ENCODE assay signal across 23 cellular contexts in genomic region chr6:108570518-108570917, GRCh38. TPM values are rescaled to one million over a fixed set of nuclear protein-coding genes. Genes with fewer than 3 reads are reported as not detected.
DNase-seq lines count a peak whose midpoint lies in the region; ATAC-seq, FAIRE-seq and TF ChIP-seq lines count a peak whose summit lies in the region.
"Had no signal": no experiment of that assay in that cellular context is flagged by ENCODE, and none has a peak within 500 bp of the region (broad histone marks: within the 10 kb centered on the region; RNA-seq: fewer than 3 reads in every experiment).

No MANE protein-coding gene starts in this region.

- intact Hi-C loops in Panc1 (cut with micrococcal nuclease; ENCODE audit: unreplicated experiment) = no loop called here

- H3K27ac ChIP-seq in A549 (no peak overlapping the region), GM23248 (no peak overlapping the region), Panc1 (ENCODE audit: low read length) (no peak overlapping the region)
- H3K27ac ChIP-seq: thoracic aorta had no signal

- TF ChIP-seq RAD21 in A549 (conservative IDR thresholded peaks at IDR 0.05 in 1 of 2, IDR thresholded peaks at IDR 0.05 in 1 of 2) = peak in 1 of 2 experiments; percentile 23; a peak in 2 of 5 replicates

- no peak overlapping the region for H3K9ac ChIP-seq in GM23248

- no peaks in the 10 kb centered on the region for H3K9me3 Mint-ChIP-seq in activated CD4-positive, alpha-beta memory T cell treated with anti-CD3 and anti-CD28 coated beads, Interleukin-2, amount 10 ng/mL, durations not matched to agents 7 days and 5 days
- H3K9me3 Mint-ChIP-seq: activated CD4-positive, alpha-beta T cell treated with anti-CD3 and anti-CD28 coated beads, Interleukin-2, amount 10 ng/mL, durations not matched to agents 7 days and 5 days; neural crest cell had no signal

- H3K36me3 ChIP-seq in GM23248 (ENCODE audit: low read depth) = peaks cover 18% of the 10 kb centered on the region
- no peaks in the 10 kb centered on the region; the same call in 1 of the 2 replicates for H3K36me3 ChIP-seq in Panc1 (ENCODE audit: control insufficient read depth, insufficient read depth, low read length)

- 94% methylated on average over 1 of the region's 1 CpG for WGBS in A549 (ENCODE audit: missing lambda C conversion rate)
- WGBS in GM23248 (ENCODE audit: low coverage in 1 of 2, low lambda C conversion rate in 2 of 2, missing lambda C conversion rate in 2 of 2), 2 experiments = 91 to 97% methylated on average over 1 of the region's 1 CpG

- in situ Hi-C loops in GM23248 (cut with MboI) (no loop called here), Panc1 (cut with HindIII; ENCODE audit: low pct_unique_long_range_greater_than_20kb, low sequenced_read_pairs) (no loop called here)

- no peak for TF ChIP-seq EP300 in A549 (IDR thresholded peaks at IDR 0.05)

- H3K36me3 Mint-ChIP-seq in activated CD4-positive, alpha-beta memory T cell treated with anti-CD3 and anti-CD28 coated beads, Interleukin-2, amount 10 ng/mL, durations not matched to agents 7 days and 5 days (ENCODE audit: low read depth) = peaks cover 57% of the 10 kb centered on the region

- POLR2A ChIA-PET in A549 (lab: Yijun Ruan, JAX) = no interaction called here
- POLR2A ChIA-PET in Panc1 (lab: Charles Lee) = no interaction called here
- POLR2A ChIA-PET in activated CD4-positive, alpha-beta memory T cell treated with anti-CD3 and anti-CD28 coated beads, Interleukin-2, amount 10 ng/mL, durations not matched to agents 7 days and 5 days (lab: Charles Lee) = no interaction called here

- H3K27ac Mint-ChIP-seq in activated CD4-positive, alpha-beta memory T cell treated with anti-CD3 and anti-CD28 coated beads, Interleukin-2, amount 10 ng/mL, durations not matched to agents 7 days and 5 days = no peak overlapping the region
- H3K27ac Mint-ChIP-seq: activated CD4-positive, alpha-beta T cell treated with anti-CD3 and anti-CD28 coated beads, Interleukin-2, amount 10 ng/mL, durations not matched to agents 7 days and 5 days; activated naive CD8-positive, alpha-beta T cell had no signal

- no peaks in the 10 kb centered on the region for H3K9me2 ChIP-seq in GM23248 (ENCODE audit: insufficient read depth)

- FAIRE-seq in A549 (lab: Jason Lieb, UNC) = no peak
- FAIRE-seq: endometrium had no signal

- H3F3A ChIP-seq in GM23248 (ENCODE audit: insufficient read depth) = peaks cover 47% of the 10 kb centered on the region

- no peak for ATAC-seq in A549
- no peak for ATAC-seq in Panc1
- ATAC-seq: T-helper 17 cell had no signal

- H3K4me2 ChIP-seq in A549 (no peak overlapping the region), GM23248 (ENCODE audit: unreplicated experiment) (no peak overlapping the region)

- H3K27me3 ChIP-seq in GM23248 (replicated peaks; ENCODE audit: insufficient read depth) (no peaks in the 10 kb centered on the region), Panc1 (ENCODE audit: control insufficient read depth, insufficient read depth, low read length) (no peaks in the 10 kb centered on the region)
- H3K27me3 ChIP-seq: sigmoid colon had no signal

- H3K9me3 ChIP-seq in A549 (no peaks in the 10 kb centered on the region), GM23248 (ENCODE audit: low read depth) (no peaks in the 10 kb centered on the region), Panc1 (ENCODE audit: control insufficient read depth, insufficient read depth, low read depth, low read length) (no peaks in the 10 kb centered on the region)
- H3K9me3 ChIP-seq: sigmoid colon, thoracic aorta had no signal

- peaks cover 99% of the 10 kb centered on the region for H3K79me2 ChIP-seq in GM23248 (ENCODE audit: insufficient read depth)

- TF ChIP-seq POLR2A in A549 (IDR thresholded peaks at IDR 0.05; ENCODE audit: low read length) = no peak

- no TSS peak for BruUV-seq in Panc1 (replicated peaks; lab: Mats Ljungman, UMichigan)

- CTCF ChIA-PET in A549 (lab: Yijun Ruan, JAX) = interaction anchor here (0.9 to 1.1 kb wide), 2 partner anchors 213 to 504 kb away, joined by 3 to 4 read pairs; no protein-coding TSS in a partner anchor
- CTCF ChIA-PET in Panc1 (lab: Charles Lee) = no interaction called here
- CTCF ChIA-PET in activated CD4-positive, alpha-beta memory T cell treated with anti-CD3 and anti-CD28 coated beads, Interleukin-2, amount 10 ng/mL, durations not matched to agents 7 days and 5 days (lab: Charles Lee) = no interaction called here

- H3K4me3 Mint-ChIP-seq in activated CD4-positive, alpha-beta memory T cell treated with anti-CD3 and anti-CD28 coated beads, Interleukin-2, amount 10 ng/mL, durations not matched to agents 7 days and 5 days = no peak overlapping the region
- H3K4me3 Mint-ChIP-seq: activated CD4-positive, alpha-beta T cell treated with anti-CD3 and anti-CD28 coated beads, Interleukin-2, amount 10 ng/mL, durations not matched to agents 7 days and 5 days; activated naive CD8-positive, alpha-beta T cell; neural crest cell; T-helper 17 cell had no signal

- 0 out of 3 replicates have a peak, but pooled peaks have one; percentile 6 for TF ChIP-seq CTCF in A549 (IDR thresholded peaks at IDR 0.05)
- TF ChIP-seq CTCF in Panc1 (IDR thresholded peaks at IDR 0.05) = peak; percentile 35; the same call in 1 of the 2 replicates
- peak; percentile 17 for TF ChIP-seq CTCF in fibroblast of villous mesenchyme (IDR thresholded peaks at IDR 0.05; ENCODE audit: insufficient read depth, low read depth, low read length)

- peaks cover 20% of the 10 kb centered on the region for H4K20me1 ChIP-seq in GM23248 (ENCODE audit: insufficient read depth)

- H2AFZ ChIP-seq in GM23248 = no peak overlapping the region

- H3K4me1 ChIP-seq in A549 = peaks cover 7% of the 10 kb centered on the region; the same call in 2 of the 3 replicates
- peaks cover 17% of the 10 kb centered on the region for H3K4me1 ChIP-seq in GM23248 (ENCODE audit: insufficient read depth)
- peaks cover 6% of the 10 kb centered on the region for H3K4me1 ChIP-seq in Panc1 (ENCODE audit: control insufficient read depth, insufficient read depth, low read length)

- H3K4me3 ChIP-seq in A549 (no peak overlapping the region), GM23248 (no peak overlapping the region), Panc1 (ENCODE audit: low read depth in 2 of 2, low read length in 2 of 2) (no peak overlapping the region), fibroblast of villous mesenchyme (ENCODE audit: low read depth, low read length) (no peak overlapping the region)
- H3K4me3 ChIP-seq: sigmoid colon, thoracic aorta had no signal

- no peaks in the 10 kb centered on the region for H3K27me3 Mint-ChIP-seq in activated CD4-positive, alpha-beta memory T cell treated with anti-CD3 and anti-CD28 coated beads, Interleukin-2, amount 10 ng/mL, durations not matched to agents 7 days and 5 days
- H3K27me3 Mint-ChIP-seq: activated naive CD8-positive, alpha-beta T cell; T-helper 17 cell had no signal

- peaks cover 35% of the 10 kb centered on the region for H3K4me1 Mint-ChIP-seq in activated CD4-positive, alpha-beta memory T cell treated with anti-CD3 and anti-CD28 coated beads, Interleukin-2, amount 10 ng/mL, durations not matched to agents 7 days and 5 days

- DNase-seq in A549 (ENCODE audit: low read depth in 1 of 2, low spot score in 1 of 2) (peak in 1 of 2 experiments; percentile 24), GM23248 (peak; percentile 22), Panc1 (ENCODE audit: low read depth, low spot score) (no peak), fibroblast of villous mesenchyme (ENCODE audit: low read depth) (no peak), GF-D8 (lab: John Stamatoyannopoulos, UW) (no peak), NCI-H1105 treated with DMSO at 0.1 percent for 48 hours (lab: John Stamatoyannopoulos, UW) (no peak)
- DNase-seq in activated CD4-positive, alpha-beta memory T cell treated with anti-CD3 and anti-CD28 coated beads, Interleukin-2, amount 10 ng/mL, durations not matched to agents 7 days and 5 days = no peak
- no peak for DNase-seq in stimulated activated CD4-positive, alpha-beta T cell treated with anti-CD3 and anti-CD28 coated beads, Interleukin-4, amount 100 ng/mL, for 24 hours
- DNase-seq: activated CD4-positive, alpha-beta T cell treated with anti-CD3 and anti-CD28 coated beads, Interleukin-2, amount 10 ng/mL, durations not matched to agents 7 days and 5 days; Calu3; caudate nucleus; HCEC 1CT; mammary epithelial cell; NCI-H1930; NCI-H510A; RPMI8226; sigmoid colon; stimulated activated CD4-positive, alpha-beta T cell treated with anti-CD3 and anti-CD28 coated beads, Interleukin-4, amount 100 ng/mL, for 1 hour; T-helper 17 cell had no signal

TF ChIP-seq in A549, 52 proteins besides CTCF, POLR2A, EP300 and RAD21 (continues in another document):
- TF ChIP-seq HDAC2 (IDR thresholded peaks at IDR 0.05) = no peak
- no peak for TF ChIP-seq NPAS2 (CRISPR knock-in tag; IDR thresholded peaks at IDR 0.05; ENCODE audit: borderline replicate concordance)
- no peak for TF ChIP-seq ZNF302 (CRISPR knock-in tag; IDR thresholded peaks at IDR 0.05)
- no peak for TF ChIP-seq FOSB (CRISPR knock-in tag; IDR thresholded peaks at IDR 0.05)
- TF ChIP-seq ATOH8 (CRISPR knock-in tag; IDR thresholded peaks at IDR 0.05; ENCODE audit: low read depth) = no peak
- TF ChIP-seq SREBF2 (IDR thresholded peaks at IDR 0.05) = no peak
- no peak for TF ChIP-seq MAX (IDR thresholded peaks at IDR 0.05)
- no peak for TF ChIP-seq MAZ (IDR thresholded peaks at IDR 0.05; ENCODE audit: borderline replicate concordance, low read depth, low read length)

RNA-seq across cellular contexts. Expression of gene FOXO3, which starts 9.8 kb away (rescaled TPM):
- polyA plus RNA-seq in A549 (2011; rRNA removed) (7.5 and 10.0 TPM in 2 replicates), A549 (2017; fragmentation: RNase III; extraction: RNeasy Plus Mini Kit Qiagen cat#74134 plus additional on column Dnase treatment) (4.2 to 4.8 TPM (median 4.6 TPM) in 3 replicates), GM23248 (2016; fragmentation: Nextera tagmentation; extraction: Ambion mirVana) (17.9 and 19.7 TPM in 2 replicates)
- 3.5 and 5.0 TPM in 2 replicates for polyA plus RNA-seq in A549 (2012; cell fraction: cytosol; rRNA removed)
- polyA plus RNA-seq in A549 (2012; cell fraction: nucleus; rRNA removed) = 3.4 and 3.7 TPM in 2 replicates
- 37.0 and 42.7 TPM in 2 replicates for polyA minus RNA-seq in A549 (2011; rRNA and poly(A)+ RNA removed)
- total RNA-seq in GM23248 (2014; rRNA removed; shearing (Covaris generic)) = 35.7 and 36.6 TPM in 2 replicates
- total RNA-seq in Panc1 (2021; ENCODE audit: unreplicated experiment) (43.8 TPM), fibroblast of villous mesenchyme (41.9 and 43.2 TPM in 2 replicates)
- polyA plus RNA-seq in Panc1 (2012; ENCODE audit: insufficient read length) = 20.6 TPM
- 10 to 100 TPM; 19.1 to 19.3 TPM for total RNA-seq in activated CD4-positive, alpha-beta memory T cell treated with anti-CD3 and anti-CD28 coated beads, Interleukin-2, amount 10 ng/mL, durations not matched to agents 7 days and 5 days
